In genomic region chr1:224819861-224820260, GRCh38 we compare ENCODE assay signal across 28 cellular contexts.
"Had no signal": no experiment of that assay in that cellular context is flagged by ENCODE, and none has a peak within 500 bp of the region (broad histone marks: within the 10 kb centered on the region; RNA-seq: fewer than 3 reads in every experiment).

No MANE protein-coding gene starts in this region.

- H3K9me3 ChIP-seq: suprapubic skin, testis, thoracic aorta, thyroid gland, uterus, vagina had no signal

- H3K27me3 Mint-ChIP-seq: stimulated activated memory B cell treated with anti-CD40 and anti-IgM and Interleukin-4, amounts not matched to agents 10 μg/mL and 1 μg/mL and 100 μg/mL, for 72 hours had no signal

- H3K27ac ChIP-seq: stomach, suprapubic skin, testis, thoracic aorta, thyroid gland, tibial artery, tibial nerve, transverse colon, upper lobe of left lung, upper lobe of right lung, uterus, vagina had no signal

- H3K4me3 ChIP-seq: stomach, suprapubic skin, testis, thoracic aorta, thyroid gland, tibial artery, tibial nerve, transverse colon, upper lobe of left lung, upper lobe of right lung, uterus, vagina had no signal

- H3K36me3 ChIP-seq: stomach, suprapubic skin, thoracic aorta, thyroid gland, tibial artery, tibial nerve, transverse colon, upper lobe of left lung, upper lobe of right lung, uterus, vagina had no signal

- H3K4me1 ChIP-seq: stomach, suprapubic skin, testis, thyroid gland, tibial artery, tibial nerve, transverse colon, upper lobe of left lung, upper lobe of right lung, uterus, vagina had no signal

- H3K27ac Mint-ChIP-seq: stimulated activated effector memory CD8-positive, alpha-beta T cell treated with anti-CD3 and anti-CD28 coated beads, Interleukin-12 subunit alpha, Interleukin-12 subunit beta, amount 100 ng/mL, for 72 hours; stimulated activated memory B cell treated with anti-CD40 and anti-IgM and Interleukin-4, amounts not matched to agents 10 μg/mL and 1 μg/mL and 100 μg/mL, for 72 hours; stimulated activated naive B cell treated with anti-CD40 and anti-IgM and Interleukin-4, amounts not matched to agents 10 μg/mL and 1 μg/mL and 100 μg/mL, for 72 hours; stimulated activated naive CD8-positive, alpha-beta T cell treated with anti-CD3 and anti-CD28 coated beads, Interleukin-15, amount 100 ng/mL, for 72 hours; stimulated activated naive CD8-positive, alpha-beta T cell treated with anti-CD3 and anti-CD28 coated beads, Interleukin-15, Interleukin-2, amounts not matched to agents 100 ng/mL and 50 ng/mL, for 24 hours; type B pancreatic cell had no signal

- H3K4me1 Mint-ChIP-seq: stimulated activated effector memory CD8-positive, alpha-beta T cell treated with anti-CD3 and anti-CD28 coated beads, Interleukin-12 subunit alpha, Interleukin-12 subunit beta, amount 100 ng/mL, for 72 hours; stimulated activated memory B cell treated with anti-CD40 and anti-IgM and Interleukin-4, amounts not matched to agents 10 μg/mL and 1 μg/mL and 100 μg/mL, for 72 hours; stimulated activated naive B cell treated with anti-CD40 and anti-IgM and Interleukin-4, amounts not matched to agents 10 μg/mL and 1 μg/mL and 100 μg/mL, for 72 hours had no signal

- H3K4me3 Mint-ChIP-seq: stimulated activated effector memory CD8-positive, alpha-beta T cell treated with anti-CD3 and anti-CD28 coated beads, Interleukin-12 subunit alpha, Interleukin-12 subunit beta, amount 100 ng/mL, for 72 hours; stimulated activated memory B cell treated with anti-CD40 and anti-IgM and Interleukin-4, amounts not matched to agents 10 μg/mL and 1 μg/mL and 100 μg/mL, for 72 hours; stimulated activated naive B cell treated with anti-CD40 and anti-IgM and Interleukin-4, amounts not matched to agents 10 μg/mL and 1 μg/mL and 100 μg/mL, for 72 hours; stimulated activated naive CD8-positive, alpha-beta T cell treated with anti-CD3 and anti-CD28 coated beads, Interleukin-15, amount 100 ng/mL, for 72 hours; stimulated activated naive CD8-positive, alpha-beta T cell treated with anti-CD3 and anti-CD28 coated beads, Interleukin-15, Interleukin-2, amounts not matched to agents 100 ng/mL and 50 ng/mL, for 24 hours; type B pancreatic cell had no signal

- DNase-seq: stimulated activated CD4-positive, alpha-beta T cell treated with anti-CD3 and anti-CD28 coated beads, Interleukin-2, amount 100 ng/mL, for 48 hours; stimulated activated CD4-positive, alpha-beta T cell treated with anti-CD3 and anti-CD28 coated beads, Interleukin-4, amount 100 ng/mL, for 1 hour; stimulated activated CD4-positive, alpha-beta T cell treated with anti-CD3 and anti-CD28 coated beads, Interleukin-4, amount 100 ng/mL, for 24 hours; stimulated activated CD4-positive, alpha-beta T cell treated with anti-CD3 and anti-CD28 coated beads, Interleukin-4, amount 100 ng/mL, for 4 hours; stimulated activated CD8-positive, alpha-beta memory T cell treated with anti-CD3 and anti-CD28 coated beads, Interleukin-4, amount 100 ng/mL, for 48 hours; stimulated activated naive B cell treated with anti-CD40 and anti-IgM and Interleukin-4, amounts not matched to agents 10 μg/mL and 1 μg/mL and 100 μg/mL, for 72 hours; stimulated activated naive CD4-positive, alpha-beta T cell; stimulated activated naive CD4-positive, alpha-beta T cell treated with Interleukin-2 at 50 U/mL for 16 hours; stimulated activated naive CD8-positive, alpha-beta T cell treated with anti-CD3 and anti-CD28 coated beads, Interleukin-15, amount 100 ng/mL, for 72 hours; stimulated activated naive CD8-positive, alpha-beta T cell treated with anti-CD3 and anti-CD28 coated beads, Interleukin-15, Interleukin-2, amounts not matched to agents 100 U/mL and 50 U/mL, for 24 hours; stomach; substantia nigra; testis; thyroid gland; tibial artery; transverse colon; trophoblast cell; upper lobe of left lung; upper lobe of right lung; uterus had no signal

- ATAC-seq: stimulated activated effector memory CD8-positive, alpha-beta T cell treated with anti-CD3 and anti-CD28 coated beads, Interleukin-12 subunit alpha, Interleukin-12 subunit beta, amount 100 ng/mL, for 72 hours; stimulated activated memory B cell treated with anti-CD40 and anti-IgM and Interleukin-4, amounts not matched to agents 10 μg/mL and 1 μg/mL and 100 μg/mL, for 72 hours; stimulated activated naive B cell treated with anti-CD40 and anti-IgM and Interleukin-4, amounts not matched to agents 10 μg/mL and 1 μg/mL and 100 μg/mL, for 72 hours; stimulated activated naive CD8-positive, alpha-beta T cell treated with anti-CD3 and anti-CD28 coated beads, Interleukin-15, amount 100 ng/mL, for 72 hours; stimulated activated naive CD8-positive, alpha-beta T cell treated with anti-CD3 and anti-CD28 coated beads, Interleukin-15, Interleukin-2, amounts not matched to agents 100 U/mL and 50 U/mL, for 24 hours; upper lobe of right lung had no signal

- H3K27me3 ChIP-seq: stomach, testis, thyroid gland, tibial artery, tibial nerve, transverse colon, upper lobe of left lung, upper lobe of right lung, uterus, vagina had no signal

- H3K36me3 Mint-ChIP-seq: stimulated activated effector memory CD8-positive, alpha-beta T cell treated with anti-CD3 and anti-CD28 coated beads, Interleukin-12 subunit alpha, Interleukin-12 subunit beta, amount 100 ng/mL, for 72 hours; stimulated activated memory B cell treated with anti-CD40 and anti-IgM and Interleukin-4, amounts not matched to agents 10 μg/mL and 1 μg/mL and 100 μg/mL, for 72 hours; stimulated activated naive B cell treated with anti-CD40 and anti-IgM and Interleukin-4, amounts not matched to agents 10 μg/mL and 1 μg/mL and 100 μg/mL, for 72 hours; type B pancreatic cell had no signal
